ENCODE assay signal across 1 cellular context in genomic region chr16:75250089-75250808, GRCh38.
TF ChIP-seq lines count a peak whose summit lies in the region.

No MANE protein-coding gene starts in this region.

TF ChIP-seq in K562, 482 proteins besides CTCF, POLR2A, EP300 and RAD21:
- TF ChIP-seq BMI1 (IDR thresholded peaks at IDR 0.05; ENCODE audit: low read length) (no peak), ZBTB1 (CRISPR knock-in tag; IDR thresholded peaks at IDR 0.05; ENCODE audit: borderline replicate concordance, low read depth) (no peak), JUNB (CRISPR knock-in tag; conservative IDR thresholded peaks at IDR 0.05) (no peak), RCOR1 (IDR thresholded peaks at IDR 0.05; ENCODE audit: borderline replicate concordance in 1 of 2, low read depth in 2 of 2, low read length in 2 of 2) (no peak), MTF1 (CRISPR knock-in tag; IDR thresholded peaks at IDR 0.05; ENCODE audit: borderline replicate concordance) (no peak), ZNF740 (CRISPR knock-in tag; IDR thresholded peaks at IDR 0.05) (0 out of 2 replicates have a peak, but pooled peaks have one; percentile 34), ZNF740 (tag; IDR thresholded peaks at IDR 0.05) (no peak), ZNF778 (CRISPR knock-in tag; IDR thresholded peaks at IDR 0.05) (no peak), TEAD2 (tag; IDR thresholded peaks at IDR 0.05) (no peak), SREBF1 (IDR thresholded peaks at IDR 0.05; ENCODE audit: borderline replicate concordance, low read depth, low read length) (no peak), ZNF121 (CRISPR knock-in tag; conservative IDR thresholded peaks at IDR 0.05) (no peak), CHD2 (IDR thresholded peaks at IDR 0.05; ENCODE audit: low read depth, low read length) (0 out of 2 replicates have a peak, but pooled peaks have one; percentile 3), ZNF316 (IDR thresholded peaks at IDR 0.05) (no peak), ZNF77 (CRISPR knock-in tag; IDR thresholded peaks at IDR 0.05) (no peak), MAX (CRISPR knock-in tag; IDR thresholded peaks at IDR 0.05) (no peak)
